19 cellular contexts compared by ENCODE assay signal in the genomic region with DNA sequence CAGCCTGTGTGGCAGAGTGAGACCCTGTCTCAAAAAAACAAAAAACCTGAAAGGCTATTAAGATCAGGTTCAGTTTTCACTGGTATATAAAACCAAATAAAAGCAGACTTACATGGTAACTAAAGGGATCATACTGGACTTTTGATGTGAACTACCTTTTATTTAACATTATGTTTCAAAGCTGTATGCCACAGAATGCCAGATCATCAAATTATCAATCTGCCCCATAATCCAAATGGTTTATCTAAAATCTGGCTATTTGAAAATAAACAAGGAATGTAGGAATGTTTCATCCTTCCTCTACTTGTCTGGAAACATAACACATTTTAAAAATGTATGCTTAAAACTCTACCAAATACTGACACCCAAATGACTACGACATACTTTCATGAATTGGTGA. TPM values are rescaled to one million over a fixed set of nuclear protein-coding genes. Genes with fewer than 3 reads are reported as not detected.
DNase-seq lines count a peak whose midpoint lies in the region; ATAC-seq and TF ChIP-seq lines count a peak whose summit lies in the region.
"Had no signal": no experiment of that assay in that cellular context is flagged by ENCODE, and none has a peak within 500 bp of the region (broad histone marks: within the 10 kb centered on the region; RNA-seq: fewer than 3 reads in every experiment).

No MANE protein-coding gene starts in this region.

- H3K4me1 Mint-ChIP-seq in effector memory CD8-positive, alpha-beta T cell (ENCODE audit: low read depth in 2 of 2), result no peaks in the 10 kb centered on the region
- H3K4me1 Mint-ChIP-seq: CD4-positive, alpha-beta memory T cell had no signal

- H3K4me1 ChIP-seq in SK-N-SH (ENCODE audit: control insufficient read depth in 1 of 2, insufficient read depth in 2 of 2, low read depth in 1 of 2, low read length in 1 of 2) (peaks cover 3 to 32% of the 10 kb centered on the region in 2 experiments; a peak in 3 of 4 replicates), BLaER1 (peaks cover 61% of the 10 kb centered on the region), esophagus muscularis mucosa (peaks cover 68 to 81% (median 72%) of the 10 kb centered on the region in 4 donors), skeletal muscle satellite cell (ENCODE audit: control insufficient read depth, insufficient read depth, low read length) (peaks cover 42% of the 10 kb centered on the region)

- intact Hi-C loops in esophagus muscularis mucosa (cut with DNase I), result no loop called here

- POLR2A ChIA-PET in SK-N-SH (lab: Yijun Ruan, JAX), result no interaction called here

- TF ChIP-seq CTCF in SK-N-SH (IDR thresholded peaks at IDR 0.05) (no peak), esophagus muscularis mucosa (IDR thresholded peaks at IDR 0.05) (no peak)

- no peaks in the 10 kb centered on the region for H3K9me3 Mint-ChIP-seq in effector memory CD8-positive, alpha-beta T cell
- H3K9me3 Mint-ChIP-seq: CD4-positive, alpha-beta memory T cell had no signal

- TF ChIP-seq POLR2A in esophagus muscularis mucosa (IDR thresholded peaks at IDR 0.05; ENCODE audit: low read depth), result no peak

- TF ChIP-seq EP300 in SK-N-SH (IDR thresholded peaks at IDR 0.05; ENCODE audit: borderline replicate concordance in 1 of 2, low read depth in 1 of 2, low read length in 1 of 2) (no peak), esophagus muscularis mucosa (IDR thresholded peaks at IDR 0.05) (no peak)

- H3K9me3 ChIP-seq in SK-N-SH (no peaks in the 10 kb centered on the region), BLaER1 (no peaks in the 10 kb centered on the region), esophagus muscularis mucosa (no peaks in the 10 kb centered on the region), skeletal muscle satellite cell (replicated peaks; ENCODE audit: low read length) (no peaks in the 10 kb centered on the region)
- H3K9me3 ChIP-seq: BE2C had no signal

- no peak overlapping the region for H3K27ac Mint-ChIP-seq in effector memory CD8-positive, alpha-beta T cell
- H3K27ac Mint-ChIP-seq: CD4-positive, alpha-beta memory T cell had no signal

- no peak overlapping the region for H2AFZ ChIP-seq in SK-N-SH (ENCODE audit: low read depth)

- no peak for TF ChIP-seq RAD21 in SK-N-SH (IDR thresholded peaks at IDR 0.05; ENCODE audit: low read length)

- H3K27ac ChIP-seq in SK-N-SH (ENCODE audit: low read depth in 2 of 2, low read length in 1 of 2) (peak overlapping the region in 1 of 2 experiments; percentile 65; a peak in 1 of 4 replicates), BLaER1 (peak overlapping the region; percentile 78), esophagus muscularis mucosa (replicated peaks in 1 of 4) (peak overlapping the region; percentile 82 to 92 (median 84))
- H3K27ac ChIP-seq: 22Rv1 had no signal

- H3K27me3 Mint-ChIP-seq in effector memory CD8-positive, alpha-beta T cell, result peaks cover 6 to 55% of the 10 kb centered on the region in 2 donors

- WGBS in SK-N-SH (ENCODE audit: low lambda C conversion rate), result 0% methylated on average over 1 of the region's 1 CpG
- 35% methylated on average over 1 of the region's 1 CpG for WGBS in esophagus muscularis mucosa

- H3K9ac ChIP-seq in SK-N-SH (no peak overlapping the region), BLaER1 (no peak overlapping the region), skeletal muscle satellite cell (ENCODE audit: low read depth, low read length) (no peak overlapping the region)

- no peaks in the 10 kb centered on the region for H3K9me2 ChIP-seq in SK-N-SH

- DNase-seq in SK-N-SH (no peak), esophagus muscularis mucosa (ENCODE audit: extremely low spot score) (no peak), islet precursor cell (no peak), MV-4-11 (lab: John Stamatoyannopoulos, UW) (no peak)
- no peak for DNase-seq in effector memory CD8-positive, alpha-beta T cell
- DNase-seq: BE2C; CD4-positive, alpha-beta memory T cell; DMS153; GF-D8; GOT3; KBM-7; NCI-H1105 treated with DMSO at 0.1 percent for 48 hours; NCI-H1694; NCI-H2081 treated with DMSO at 0.1 percent for 48 hours; SHP77 had no signal

- H3K27me3 ChIP-seq in SK-N-SH (ENCODE audit: insufficient read depth) (no peaks in the 10 kb centered on the region), BLaER1 (no peaks in the 10 kb centered on the region), esophagus muscularis mucosa (no peaks in the 10 kb centered on the region), skeletal muscle satellite cell (ENCODE audit: control insufficient read depth, insufficient read depth, low read length) (no peaks in the 10 kb centered on the region)
- H3K27me3 ChIP-seq: BE2C had no signal

- H3K4me2 ChIP-seq in SK-N-SH, result peak overlapping the region; percentile 13; the same call in 1 of the 2 replicates
- peak overlapping the region; percentile 76 for H3K4me2 ChIP-seq in BLaER1
- peak overlapping the region; percentile 47 for H3K4me2 ChIP-seq in skeletal muscle satellite cell (ENCODE audit: low read length)

- H4K20me1 ChIP-seq in SK-N-SH (ENCODE audit: insufficient read depth) (no peaks in the 10 kb centered on the region), BLaER1 (peaks cover 16% of the 10 kb centered on the region; the same call in 1 of the 2 replicates)

- H3K4me3 Mint-ChIP-seq in effector memory CD8-positive, alpha-beta T cell, result no peak overlapping the region
- H3K4me3 Mint-ChIP-seq: CD4-positive, alpha-beta memory T cell had no signal

- ATAC-seq in SK-N-SH treated with all-trans-retinoic acid at 6 μM for 48 hours, result no peak
- ATAC-seq in effector memory CD8-positive, alpha-beta T cell (replicated peaks), result no peak

- peaks cover 24% of the 10 kb centered on the region for H3F3A ChIP-seq in SK-N-SH (replicated peaks; ENCODE audit: insufficient read depth)

- H3K36me3 Mint-ChIP-seq in effector memory CD8-positive, alpha-beta T cell (ENCODE audit: insufficient read depth), result no peaks in the 10 kb centered on the region

- no peak overlapping the region for H3K4me3 ChIP-seq in SK-N-SH (ENCODE audit: low read depth in 2 of 2, low read length in 1 of 2)
- no peak overlapping the region for H3K4me3 ChIP-seq in BLaER1
- no peak overlapping the region for H3K4me3 ChIP-seq in esophagus muscularis mucosa
- no peak overlapping the region for H3K4me3 ChIP-seq in skeletal muscle satellite cell (ENCODE audit: low read length)

- H3K36me3 ChIP-seq in SK-N-SH (replicated peaks in 1 of 2; ENCODE audit: control insufficient read depth in 1 of 2, insufficient read depth in 2 of 2, low read length in 1 of 2), result peaks cover 0 to 31% of the 10 kb centered on the region in 2 experiments
- H3K36me3 ChIP-seq in BLaER1, result peaks cover 67% of the 10 kb centered on the region
- peaks cover 0 to 25% (median 5%) of the 10 kb centered on the region in 4 donors for H3K36me3 ChIP-seq in esophagus muscularis mucosa
- H3K36me3 ChIP-seq in skeletal muscle satellite cell (ENCODE audit: insufficient read depth, low read length), result peaks cover 37% of the 10 kb centered on the region
- H3K36me3 ChIP-seq: BE2C had no signal

- H3K79me2 ChIP-seq in SK-N-SH (ENCODE audit: insufficient read depth), result peaks cover 18% of the 10 kb centered on the region

- CTCF ChIA-PET in SK-N-SH (lab: Yijun Ruan, JAX), result interaction anchor here (0.8 kb wide), 1 partner anchor 279 kb away, joined by 3 read pairs; no protein-coding TSS in a partner anchor

TF ChIP-seq in SK-N-SH, 30 proteins besides CTCF, POLR2A, EP300 and RAD21 (continues in another document):
- no peak for TF ChIP-seq FOSL2 (IDR thresholded peaks at IDR 0.05; ENCODE audit: borderline replicate concordance, low read depth)
- TF ChIP-seq, protein P1, sequence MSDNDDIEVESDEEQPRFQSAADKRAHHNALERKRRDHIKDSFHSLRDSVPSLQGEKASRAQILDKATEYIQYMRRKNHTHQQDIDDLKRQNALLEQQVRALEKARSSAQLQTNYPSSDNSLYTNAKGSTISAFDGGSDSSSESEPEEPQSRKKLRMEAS (IDR thresholded peaks at IDR 0.05; ENCODE audit: low read depth), result no peak
- no peak for TF ChIP-seq RXRA (IDR thresholded peaks at IDR 0.05; ENCODE audit: borderline replicate concordance, low read depth)
- TF ChIP-seq SIN3A (IDR thresholded peaks at IDR 0.05; ENCODE audit: borderline replicate concordance, low read depth, low read length), result no peak
- TF ChIP-seq JUND (IDR thresholded peaks at IDR 0.05), result no peak
- TF ChIP-seq MXI1 (IDR thresholded peaks at IDR 0.05; ENCODE audit: low read depth, low read length), result no peak
- TF ChIP-seq POLR2AphosphoS5 (IDR thresholded peaks at IDR 0.05; ENCODE audit: low read depth, low read length), result no peak
- no peak for TF ChIP-seq FOXM1 (IDR thresholded peaks at IDR 0.05; ENCODE audit: low read depth)
- no peak for TF ChIP-seq FOXJ3 (CRISPR knock-in tag; IDR thresholded peaks at IDR 0.05)

TF ChIP-seq in SK-N-SH treated with all-trans-retinoic acid at 6 μM for 48 hours, 23 proteins besides CTCF, POLR2A, EP300 and RAD21 (continues in another document):
- TF ChIP-seq ZNF70 (CRISPR knock-in tag; IDR thresholded peaks at IDR 0.05) (no peak), CSDC2 (CRISPR knock-in tag; IDR thresholded peaks at IDR 0.05) (no peak), SNAI2 (CRISPR knock-in tag; IDR thresholded peaks at IDR 0.05) (no peak)
- TF ChIP-seq, protein P2, sequence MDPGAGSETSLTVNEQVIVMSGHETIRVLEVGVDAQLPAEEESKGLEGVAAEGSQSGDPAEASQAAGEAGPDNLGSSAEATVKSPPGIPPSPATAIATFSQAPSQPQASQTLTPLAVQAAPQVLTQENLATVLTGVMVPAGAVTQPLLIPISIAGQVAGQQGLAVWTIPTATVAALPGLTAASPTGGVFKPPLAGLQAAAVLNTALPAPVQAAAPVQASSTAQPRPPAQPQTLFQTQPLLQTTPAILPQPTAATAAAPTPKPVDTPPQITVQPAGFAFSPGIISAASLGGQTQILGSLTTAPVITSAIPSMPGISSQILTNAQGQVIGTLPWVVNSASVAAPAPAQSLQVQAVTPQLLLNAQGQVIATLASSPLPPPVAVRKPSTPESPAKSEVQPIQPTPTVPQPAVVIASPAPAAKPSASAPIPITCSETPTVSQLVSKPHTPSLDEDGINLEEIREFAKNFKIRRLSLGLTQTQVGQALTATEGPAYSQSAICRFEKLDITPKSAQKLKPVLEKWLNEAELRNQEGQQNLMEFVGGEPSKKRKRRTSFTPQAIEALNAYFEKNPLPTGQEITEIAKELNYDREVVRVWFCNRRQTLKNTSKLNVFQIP (CRISPR knock-in tag; IDR thresholded peaks at IDR 0.05; ENCODE audit: borderline replicate concordance, low read depth), result no peak

RNA-seq across cellular contexts. Expression of a gene that starts 14.2 kb away (rescaled TPM):
- polyA plus RNA-seq in SK-N-SH (2012; rRNA removed), result 15.9 and 22.7 TPM in 2 replicates
- polyA plus RNA-seq in SK-N-SH (2012; cell fraction: cytosol; rRNA removed), result 19.8 and 21.6 TPM in 2 replicates
- polyA plus RNA-seq in SK-N-SH (2012; cell fraction: nucleus; rRNA removed), result 36.1 and 46.6 TPM in 2 replicates
- 10 to 100 TPM; 40.4 to 77.2 (median 57.5) TPM for total RNA-seq in esophagus muscularis mucosa
- 93.0 and 119 TPM in 2 replicates for total RNA-seq in skeletal muscle satellite cell (2012; rRNA removed)
- total RNA-seq: CD4-positive, alpha-beta memory T cell had no signal

Comparison
In these comparisons a context has a peak if more than half of its experiments do, and no peak if none do; other contexts are left out.
1. H3K4me2 ChIP-seq: peak in every context shown above with its lines; median percentile 76 in BLaER1; 47 in skeletal muscle satellite cell; 13 in SK-N-SH.